Comparison of ENCODE assay signal across 13 cellular contexts in genomic region chr13:64075543-64076271, GRCh38.
DNase-seq lines count a peak whose midpoint lies in the region; ATAC-seq, FAIRE-seq and TF ChIP-seq lines count a peak whose summit lies in the region.
"Had no signal": no experiment of that assay in that cellular context is flagged by ENCODE, and none has a peak within 500 bp of the region (broad histone marks: within the 10 kb centered on the region; RNA-seq: fewer than 3 reads in every experiment).

No MANE protein-coding gene starts in this region.

- H3K27me3 ChIP-seq in Karpas-422 (ENCODE audit: low read length): no peaks in the 10 kb centered on the region
- H3K27me3 ChIP-seq in HepG2 (ENCODE audit: control insufficient read depth in 1 of 2, insufficient read depth in 2 of 2, low read length in 2 of 2): no peaks in the 10 kb centered on the region; a peak in 1 of 5 replicates

- CTCF ChIA-PET in HepG2 (lab: Yijun Ruan, JAX; ENCODE audit: low intra/inter-chr PET ratio, low total read pairs): no interaction called here

- H3K9me3 ChIP-seq in Karpas-422 (ENCODE audit: low read length): no peaks in the 10 kb centered on the region
- H3K9me3 ChIP-seq in HepG2 (ENCODE audit: low read length): no peaks in the 10 kb centered on the region
- H3K9me3 ChIP-seq: psoas muscle had no signal

- H3K9ac ChIP-seq in Karpas-422 (ENCODE audit: low read length) (peak overlapping the region; percentile 74), HepG2 (ENCODE audit: insufficient read depth, low read depth, low read length) (peak overlapping the region; percentile 91)

- TF ChIP-seq RAD21 in HepG2 (CRISPR knock-in tag; IDR thresholded peaks at IDR 0.05): no peak

- peak; percentile 85 to 89 for TF ChIP-seq POLR2A in HepG2 (IDR thresholded peaks at IDR 0.05; ENCODE audit: insufficient read depth in 1 of 2, low read depth in 2 of 2, low read length in 2 of 2)

- H3K9me2 ChIP-seq in Karpas-422 (replicated peaks; ENCODE audit: insufficient read depth, low read length): no peaks in the 10 kb centered on the region

- FAIRE-seq in HepG2 (lab: Jason Lieb, UNC): peak; percentile 46
- FAIRE-seq: D721Med had no signal

- 0% methylated on average over 8 of the region's 14 CpGs for WGBS in HepG2 (ENCODE audit: low lambda C conversion rate)

- ATAC-seq in HepG2: peak; percentile 91
- ATAC-seq: psoas muscle had no signal

- TF ChIP-seq EP300 in HepG2 (IDR thresholded peaks at IDR 0.05; ENCODE audit: low read depth in 2 of 2, low read length in 2 of 2): no peak
- TF ChIP-seq EP300 in HepG2 (CRISPR knock-in tag; IDR thresholded peaks at IDR 0.05; ENCODE audit: borderline replicate concordance): no peak

- H2AFZ ChIP-seq in Karpas-422 (ENCODE audit: low read length): peak overlapping the region; percentile 73
- H2AFZ ChIP-seq in HepG2 (ENCODE audit: low read length): peak overlapping the region; percentile 90

- TF ChIP-seq CTCF in HepG2 (CRISPR knock-in tag; IDR thresholded peaks at IDR 0.05): 0 out of 2 replicates have a peak, but pooled peaks have one; percentile 2

- H3K4me1 ChIP-seq in Karpas-422 (ENCODE audit: low read length): peaks cover 13% of the 10 kb centered on the region
- H3K4me1 ChIP-seq in HepG2 (ENCODE audit: insufficient read depth, low read length): peaks cover 27% of the 10 kb centered on the region
- H3K4me1 ChIP-seq: psoas muscle had no signal

- H3K79me2 ChIP-seq in Karpas-422 (ENCODE audit: low read length) (peaks cover 40% of the 10 kb centered on the region), HepG2 (ENCODE audit: insufficient read depth, low read length) (peaks cover 44% of the 10 kb centered on the region)

- H3K4me2 ChIP-seq in Karpas-422 (ENCODE audit: low read depth, low read length, poor library complexity, severe bottlenecking): peak overlapping the region; percentile 50
- H3K4me2 ChIP-seq in HepG2 (ENCODE audit: low read depth, low read length): peak overlapping the region; percentile 62

- H3K27ac ChIP-seq in Karpas-422 (ENCODE audit: low read length): peak overlapping the region; percentile 36; the same call in 1 of the 2 replicates
- H3K27ac ChIP-seq in HepG2 (ENCODE audit: extremely low read length, insufficient read depth, low read length): peak overlapping the region; percentile 95
- H3K27ac ChIP-seq: psoas muscle had no signal

- DNase-seq in Daoy (ENCODE audit: low read depth) (peak; percentile 88), Karpas-422 (peak; percentile 89), OCI-M1 (lab: John Stamatoyannopoulos, UW) (peak; percentile 95), HepG2 (ENCODE audit: low spot score) (peak; percentile 88), NCI-H748 (lab: John Stamatoyannopoulos, UW; ENCODE audit: unreplicated experiment) (no peak), NCI-H1930 (lab: John Stamatoyannopoulos, UW) (no peak)
- no peak for DNase-seq in stimulated activated CD4-positive, alpha-beta T cell treated with anti-CD3 and anti-CD28 coated beads, Interleukin-4, amount 100 ng/mL, for 1 hour
- DNase-seq in activated naive CD4-positive, alpha-beta T cell treated with Interleukin-2 at 50 U/mL for 16 hours: no peak
- DNase-seq: activated CD4-positive, alpha-beta T cell treated with anti-CD3 and anti-CD28 coated beads for 1 hour; NCI-H2081 treated with DMSO at 0.1 percent for 48 hours; psoas muscle; T-helper 1 cell had no signal

- in situ Hi-C loops in HepG2 (cut with HindIII; ENCODE audit: extremely low pct_ligation_motif_present, low pct_unique_long_range_greater_than_20kb): no loop called here

- H3K4me3 ChIP-seq in Karpas-422 (ENCODE audit: low read length) (peak overlapping the region; percentile 76), HepG2 (replicated peaks in 1 of 3; ENCODE audit: insufficient read depth in 1 of 3, low read depth in 2 of 3, low read length in 3 of 3) (peak overlapping the region; percentile 85 to 98 (median 89))
- H3K4me3 ChIP-seq: psoas muscle had no signal

- POLR2A ChIA-PET in HepG2 (lab: Yijun Ruan, JAX): interaction anchor here (1.2 to 1.4 kb wide), 3 partner anchors 8 to 19 kb away, joined by 3 to 5 read pairs (median 5); no protein-coding TSS in a partner anchor

- no TSS peak for BruUV-seq in HepG2 (replicated peaks; lab: Mats Ljungman, UMichigan)

- H3K36me3 ChIP-seq in Karpas-422 (ENCODE audit: insufficient read depth, low read length) (no peaks in the 10 kb centered on the region), HepG2 (replicated peaks in 1 of 2; ENCODE audit: control insufficient read depth in 1 of 2, insufficient read depth in 2 of 2, low read length in 2 of 2) (no peaks in the 10 kb centered on the region)

- intact Hi-C loops in HepG2 (cut with micrococcal nuclease; ENCODE audit: unreplicated experiment): no loop called here

- no peaks in the 10 kb centered on the region for H4K20me1 ChIP-seq in Karpas-422 (ENCODE audit: insufficient read depth, low read depth, low read length)
- 0 out of 2 replicates have a peak, but pooled peaks cover 2% of the 10 kb centered on the region for H4K20me1 ChIP-seq in HepG2 (ENCODE audit: insufficient read depth, low read length)

TF ChIP-seq in HepG2, 621 proteins besides CTCF, POLR2A, EP300 and RAD21 (continues in another document):
- TF ChIP-seq STAG1 (CRISPR knock-in tag; IDR thresholded peaks at IDR 0.05): no peak
- TF ChIP-seq GTF3A (CRISPR knock-in tag; conservative IDR thresholded peaks at IDR 0.05): no peak
- TF ChIP-seq ZNF160 (CRISPR knock-in tag; IDR thresholded peaks at IDR 0.05): peak; percentile 74; the same call in 1 of the 2 replicates
- TF ChIP-seq, protein P1, sequence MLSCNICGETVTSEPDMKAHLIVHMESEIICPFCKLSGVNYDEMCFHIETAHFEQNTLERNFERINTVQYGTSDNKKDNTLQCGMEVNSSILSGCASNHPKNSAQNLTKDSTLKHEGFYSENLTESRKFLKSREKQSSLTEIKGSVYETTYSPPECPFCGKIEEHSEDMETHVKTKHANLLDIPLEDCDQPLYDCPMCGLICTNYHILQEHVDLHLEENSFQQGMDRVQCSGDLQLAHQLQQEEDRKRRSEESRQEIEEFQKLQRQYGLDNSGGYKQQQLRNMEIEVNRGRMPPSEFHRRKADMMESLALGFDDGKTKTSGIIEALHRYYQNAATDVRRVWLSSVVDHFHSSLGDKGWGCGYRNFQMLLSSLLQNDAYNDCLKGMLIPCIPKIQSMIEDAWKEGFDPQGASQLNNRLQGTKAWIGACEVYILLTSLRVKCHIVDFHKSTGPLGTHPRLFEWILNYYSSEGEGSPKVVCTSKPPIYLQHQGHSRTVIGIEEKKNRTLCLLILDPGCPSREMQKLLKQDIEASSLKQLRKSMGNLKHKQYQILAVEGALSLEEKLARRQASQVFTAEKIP (CRISPR knock-in tag; IDR thresholded peaks at IDR 0.05; ENCODE audit: borderline replicate concordance): no peak
- no peak for TF ChIP-seq ZNF264 (CRISPR knock-in tag; IDR thresholded peaks at IDR 0.05)
- no peak for TF ChIP-seq PLSCR1 (CRISPR knock-in tag; IDR thresholded peaks at IDR 0.05; ENCODE audit: borderline replicate concordance)
- 0 out of 2 replicates have a peak, but pooled peaks have one; percentile 22 for TF ChIP-seq KDM5B (CRISPR knock-in tag; IDR thresholded peaks at IDR 0.05; ENCODE audit: borderline replicate concordance)
- TF ChIP-seq TOPORS (CRISPR knock-in tag; IDR thresholded peaks at IDR 0.05): peak; percentile 45; the same call in 1 of the 2 replicates
- TF ChIP-seq ZNF431 (CRISPR knock-in tag; IDR thresholded peaks at IDR 0.05; ENCODE audit: borderline replicate concordance, low read depth): no peak
- TF ChIP-seq GABPA (IDR thresholded peaks at IDR 0.05; ENCODE audit: low read depth, low read length): no peak
- peak; percentile 88 for TF ChIP-seq GABPA (CRISPR knock-in tag; IDR thresholded peaks at IDR 0.05; ENCODE audit: low read depth)
- TF ChIP-seq ZNF816 (CRISPR knock-in tag; IDR thresholded peaks at IDR 0.05; ENCODE audit: borderline replicate concordance): no peak
- peak; percentile 70; the same call in 1 of the 2 replicates for TF ChIP-seq ZFY (CRISPR knock-in tag; IDR thresholded peaks at IDR 0.05)
- TF ChIP-seq ATF6 (CRISPR knock-in tag; conservative IDR thresholded peaks at IDR 0.05): 0 out of 2 replicates have a peak, but pooled peaks have one; percentile 54
- TF ChIP-seq RFXANK (CRISPR knock-in tag; IDR thresholded peaks at IDR 0.05): no peak
- TF ChIP-seq MAFF (IDR thresholded peaks at IDR 0.05; ENCODE audit: low read depth, low read length): no peak
- TF ChIP-seq ZSCAN29 (CRISPR knock-in tag; conservative IDR thresholded peaks at IDR 0.05): no peak
- TF ChIP-seq KAT8 (CRISPR knock-in tag; IDR thresholded peaks at IDR 0.05): peak; percentile 99
- TF ChIP-seq ZFP41 (CRISPR knock-in tag; IDR thresholded peaks at IDR 0.05; ENCODE audit: borderline replicate concordance): no peak
- no peak for TF ChIP-seq ZZZ3 (CRISPR knock-in tag; IDR thresholded peaks at IDR 0.05; ENCODE audit: borderline replicate concordance)
- TF ChIP-seq ZNF552 (CRISPR knock-in tag; IDR thresholded peaks at IDR 0.05; ENCODE audit: borderline replicate concordance): no peak

Comparison
In these comparisons a context has a peak if more than half of its experiments do, and no peak if none do; other contexts are left out.
1. DNase-seq: peak in Daoy (single experiment), Karpas-422 (single experiment), OCI-M1 (single experiment) and HepG2 (single experiment); none in NCI-H748 (single experiment), stimulated activated CD4-positive, alpha-beta T cell treated with anti-CD3 and anti-CD28 coated beads, Interleukin-4, amount 100 ng/mL, for 1 hour (single experiment), NCI-H1930 (0 of 2) and activated naive CD4-positive, alpha-beta T cell treated with Interleukin-2 at 50 U/mL for 16 hours (single experiment).